In the genomic region with DNA sequence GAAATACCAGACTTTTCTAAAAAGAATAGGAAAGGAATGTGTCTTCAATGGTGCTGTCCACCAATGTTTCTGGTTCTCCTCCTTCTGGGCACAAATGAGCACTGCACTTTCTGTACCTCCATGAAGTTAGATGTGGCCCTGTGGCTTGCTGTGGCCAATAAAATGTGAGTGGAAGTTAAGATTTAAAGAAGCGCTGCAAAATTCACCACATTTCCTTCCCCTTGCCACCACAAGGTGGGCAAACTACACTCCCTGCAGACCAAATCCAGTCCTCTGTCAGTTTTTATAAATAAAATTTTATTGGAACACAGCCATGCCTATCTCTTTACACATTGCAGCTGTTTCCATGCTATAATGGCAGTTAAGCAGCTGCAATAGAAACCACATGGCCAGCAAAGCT, we compare ENCODE assay signal across 11 cellular contexts.
DNase-seq lines count a peak whose midpoint lies in the region; TF ChIP-seq lines count a peak whose summit lies in the region.
"Had no signal": no experiment of that assay in that cellular context is flagged by ENCODE, and none has a peak within 500 bp of the region (broad histone marks: within the 10 kb centered on the region; RNA-seq: fewer than 3 reads in every experiment).

No MANE protein-coding gene starts in this region.

- no peak overlapping the region for H3K27ac ChIP-seq in AG04450 (ENCODE audit: low read depth, low read length)
- H3K27ac ChIP-seq: body of pancreas, upper lobe of left lung had no signal

- CTCF ChIA-PET in AG04450 (lab: Charles Lee) = no interaction called here

- H3K27me3 ChIP-seq in AG04450 (ENCODE audit: control insufficient read depth, insufficient read depth, low read length) = peaks cover 7% of the 10 kb centered on the region
- H3K27me3 ChIP-seq: body of pancreas, upper lobe of left lung had no signal

- no peak for DNase-seq in AG04450 (ENCODE audit: low read depth, low spot score)
- DNase-seq in GM13977 (ENCODE audit: low spot score) = no peak
- peak; percentile 4 for DNase-seq in NOMO-1 treated with dmso at 0.1 percent for 144 hours (lab: John Stamatoyannopoulos, UW; ENCODE audit: unreplicated experiment)
- no peak for DNase-seq in epithelial cell of proximal tubule (ENCODE audit: low read depth)
- no peak for DNase-seq in HT-29 (ENCODE audit: low spot score)
- no peak for DNase-seq in globus pallidus (ENCODE audit: low spot score)
- no peak for DNase-seq in effector CD4-positive, alpha-beta T cell
- DNase-seq in activated CD4-positive, CD25-positive, alpha-beta regulatory T cell (lab: John Stamatoyannopoulos, UW) = no peak
- DNase-seq: activated CD4-positive, alpha-beta memory T cell treated with anti-CD3 and anti-CD28 coated beads for 36 hours; body of pancreas; upper lobe of left lung had no signal

- in situ Hi-C loops in GM13977 (cut with MboI; ENCODE audit: low pct_unique_long_range_greater_than_20kb, low sequenced_read_pairs, unreplicated experiment) = no loop called here

- TF ChIP-seq CTCF in AG04450 (IDR thresholded peaks at IDR 0.05; ENCODE audit: low read depth, low read length) (peak; percentile 27; the same call in 1 of the 2 replicates), GM13977 (IDR thresholded peaks at IDR 0.05; ENCODE audit: extremely low read depth, insufficient read depth, missing control alignments) (peak; percentile 2), epithelial cell of proximal tubule (conservative IDR thresholded peaks at IDR 0.05; ENCODE audit: low read depth, low read length) (peak; percentile 50)

- H3K4me3 ChIP-seq in AG04450 (ENCODE audit: low read depth, low read length) = no peak overlapping the region
- no peak overlapping the region for H3K4me3 ChIP-seq in epithelial cell of proximal tubule (ENCODE audit: low read depth, low read length)
- H3K4me3 ChIP-seq: body of pancreas, upper lobe of left lung had no signal

- H3K9me3 ChIP-seq in AG04450 (ENCODE audit: control insufficient read depth, insufficient read depth, low read length) = no peaks in the 10 kb centered on the region
- H3K9me3 ChIP-seq: body of pancreas, upper lobe of left lung had no signal

- POLR2A ChIA-PET in AG04450 (lab: Yijun Ruan, JAX) = no interaction called here
